Comparison of ENCODE assay signal across 8 cellular contexts in genomic region chr12:30696103-30696408, GRCh38. TPM values are rescaled to one million over a fixed set of nuclear protein-coding genes. Genes with fewer than 3 reads are reported as not detected.
A peak's percentile ranks its signal among the peaks of the same experiment; 100 is the strongest.
DNase-seq lines count a peak whose midpoint lies in the region; ATAC-seq and TF ChIP-seq lines count a peak whose summit lies in the region.

No MANE protein-coding gene starts in this region.

- H3K4me3 Mint-ChIP-seq in brain = peak overlapping the region; percentile 89 to 98 (median 95)

- TF ChIP-seq CTCF in cardiac muscle cell (IDR thresholded peaks at IDR 0.05; ENCODE audit: low read depth, low read length) (no peak), brain (conservative IDR thresholded peaks at IDR 0.05) (no peak)

- no peaks in the 10 kb centered on the region for H3K9me3 ChIP-seq in cardiac muscle cell (ENCODE audit: low read depth)
- H3K9me3 ChIP-seq in muscle layer of duodenum (ENCODE audit: control insufficient read depth in 1 of 2, low read length in 2 of 2) = no peaks in the 10 kb centered on the region

- H3K4me1 Mint-ChIP-seq in brain = peaks cover 56% of the 10 kb centered on the region

- ATAC-seq in Right ventricle myocardium superior (ENCODE audit: poor library complexity) = no peak
- peak; percentile 41 for ATAC-seq in HG03432 (IDR thresholded peaks at IDR 0.05; ENCODE audit: unreplicated experiment)

- H3K36me3 ChIP-seq in cardiac muscle cell (no peaks in the 10 kb centered on the region), muscle layer of duodenum (ENCODE audit: control insufficient read depth in 1 of 2, insufficient read depth in 2 of 2, low read length in 2 of 2) (no peaks in the 10 kb centered on the region)

- H3K27ac ChIP-seq in cardiac muscle cell (no peak overlapping the region), muscle layer of duodenum (ENCODE audit: low read length) (peak overlapping the region; percentile 89)

- no peaks in the 10 kb centered on the region for H3K9me3 Mint-ChIP-seq in brain

- no peaks in the 10 kb centered on the region for H3K27me3 ChIP-seq in cardiac muscle cell
- no peaks in the 10 kb centered on the region for H3K27me3 ChIP-seq in muscle layer of duodenum (ENCODE audit: low read depth, low read length)

- DNase-seq in cardiac muscle cell (ENCODE audit: low read depth in 1 of 2, low spot score in 1 of 2) = no peak
- DNase-seq in Right ventricle myocardium superior = no peak
- no peak for DNase-seq in NK-92 treated with Interleukin-12 subunit alpha and Interleukin-12 subunit beta, amount 100 ng/mL, for 24 hours (lab: John Stamatoyannopoulos, UW)
- no peak for DNase-seq in amygdala (lab: John Stamatoyannopoulos, UW)
- DNase-seq in MV-4-11 (lab: John Stamatoyannopoulos, UW) = no peak

- peaks cover 10% of the 10 kb centered on the region for H3K27me3 Mint-ChIP-seq in brain

- no peaks in the 10 kb centered on the region for H3K36me3 Mint-ChIP-seq in brain

- H3K27ac Mint-ChIP-seq in brain = peak overlapping the region; percentile 90 to 98 (median 96)

- H3K4me1 ChIP-seq in cardiac muscle cell (ENCODE audit: low read depth) (peaks cover 12% of the 10 kb centered on the region), muscle layer of duodenum (ENCODE audit: control insufficient read depth in 1 of 2, insufficient read depth in 2 of 2, low read length in 2 of 2) (peaks cover 19 to 28% of the 10 kb centered on the region in 2 donors)

- intact Hi-C loops in Right ventricle myocardium superior (cut with DNase I) = loop anchor here (10.0 kb wide), 1 partner anchor 59 kb away; the partner anchor contains the start of gene CAPRIN2

- peak overlapping the region; percentile 83 for H3K4me3 ChIP-seq in cardiac muscle cell
- peak overlapping the region; percentile 86 to 98 for H3K4me3 ChIP-seq in muscle layer of duodenum (ENCODE audit: low read depth in 1 of 2, low read length in 2 of 2)

RNA-seq across cellular contexts. Expression of gene IPO8, which starts 0.4 kb away (rescaled TPM):
- 20.5 and 29.6 TPM in 2 replicates for total RNA-seq in cardiac muscle cell
- 10.4 and 15.0 TPM in 2 replicates for polyA plus RNA-seq in cardiac muscle cell
- total RNA-seq in Right ventricle myocardium superior = 23.0 TPM
- 22.2 TPM for polyA plus RNA-seq in brain (ENCODE audit: insufficient read depth, low read depth, low replicate concordance)

RNA-seq across cellular contexts. Expression of gene CAPRIN2, which starts 58.7 kb away (rescaled TPM):
- total RNA-seq in cardiac muscle cell = 30.6 and 38.4 TPM in 2 replicates
- polyA plus RNA-seq in cardiac muscle cell = 26.0 and 34.3 TPM in 2 replicates
- total RNA-seq in Right ventricle myocardium superior = 21.2 TPM
- polyA plus RNA-seq in brain (ENCODE audit: insufficient read depth, low read depth, low replicate concordance) = 4.2 TPM
